ENCODE assay signal across 29 cellular contexts in the genomic region with DNA sequence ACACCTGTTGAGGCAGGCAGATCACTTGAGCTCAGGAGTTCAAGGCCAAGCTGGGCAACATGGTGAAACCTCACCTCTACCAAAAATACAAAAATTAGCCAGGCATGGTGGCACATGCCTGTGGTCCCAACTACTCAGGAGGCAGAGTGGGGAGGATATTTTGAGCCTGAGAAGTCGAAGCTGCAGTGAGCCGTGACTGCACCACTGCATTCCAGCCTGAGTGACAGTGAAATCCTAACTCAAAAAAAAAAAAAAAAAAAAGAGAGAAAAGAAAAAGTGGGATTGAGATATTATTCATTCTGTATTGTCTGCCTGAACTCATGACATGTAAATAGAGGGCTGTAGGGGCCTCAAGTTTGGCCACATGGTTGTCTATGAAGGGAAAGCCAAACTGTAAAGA. TPM values are rescaled to one million over a fixed set of nuclear protein-coding genes. Genes with fewer than 3 reads are reported as not detected.
DNase-seq lines count a peak whose midpoint lies in the region; ATAC-seq and TF ChIP-seq lines count a peak whose summit lies in the region.
"Had no signal": no experiment of that assay in that cellular context is flagged by ENCODE, and none has a peak within 500 bp of the region (broad histone marks: within the 10 kb centered on the region; RNA-seq: fewer than 3 reads in every experiment).

No MANE protein-coding gene starts in this region.

- H3K27ac Mint-ChIP-seq in CD4-positive, CD25-positive, alpha-beta regulatory T cell, result peak overlapping the region in 2 of 3 donors; percentile 0 to 18
- H3K27ac Mint-ChIP-seq: activated CD8-positive, alpha-beta T cell treated with anti-CD3 and anti-CD28 coated beads, Interleukin-2, amount 10 ng/mL, durations not matched to agents 7 days and 5 days; GM23338; IgD-negative memory B cell; naive B cell had no signal

- no peaks in the 10 kb centered on the region for H3K4me1 ChIP-seq in CD4-positive, CD25-positive, alpha-beta regulatory T cell (ENCODE audit: control insufficient read depth, insufficient read depth, low read length, poor library complexity, severe bottlenecking)
- peaks cover 11% of the 10 kb centered on the region for H3K4me1 ChIP-seq in mesodermal cell (ENCODE audit: control insufficient read depth, insufficient read depth, low read length, poor library complexity, severe bottlenecking)
- peaks cover 0 to 10% (median 7%) of the 10 kb centered on the region in 4 donors for H3K4me1 ChIP-seq in sigmoid colon
- H3K4me1 ChIP-seq: BLaER1 had no signal

- H3K27ac ChIP-seq in CD4-positive, CD25-positive, alpha-beta regulatory T cell (ENCODE audit: insufficient read depth, low read length, poor library complexity, severe bottlenecking), result no peak overlapping the region
- H3K27ac ChIP-seq in brain microvascular endothelial cell (peak overlapping the region; percentile 100), mesodermal cell (ENCODE audit: low read depth, low read length, severe bottlenecking) (peak overlapping the region; percentile 8), sigmoid colon (no peak overlapping the region)
- H3K27ac ChIP-seq: BLaER1, dorsolateral prefrontal cortex had no signal

- no peak for ATAC-seq in CD4-positive, CD25-positive, alpha-beta regulatory T cell (ENCODE audit: low read depth in 2 of 2)
- ATAC-seq in HG02588 (IDR thresholded peaks at IDR 0.05; ENCODE audit: unreplicated experiment), result no peak
- ATAC-seq: A549; activated CD8-positive, alpha-beta T cell treated with anti-CD3 and anti-CD28 coated beads, Interleukin-2, amount 10 ng/mL, durations not matched to agents 7 days and 5 days; GM23338 had no signal

- intact Hi-C loops in sigmoid colon (cut with DNase I), result no loop called here

- H3K4me3 Mint-ChIP-seq in CD4-positive, CD25-positive, alpha-beta regulatory T cell, result no peak overlapping the region
- H3K4me3 Mint-ChIP-seq: activated CD8-positive, alpha-beta T cell treated with anti-CD3 and anti-CD28 coated beads, Interleukin-2, amount 10 ng/mL, durations not matched to agents 7 days and 5 days; GM23338; IgD-negative memory B cell; naive B cell; type B pancreatic cell had no signal

- in situ Hi-C loops in brain microvascular endothelial cell (cut with HindIII; ENCODE audit: low pct_ligation_motif_present, low sequenced_read_pairs), result no loop called here

- peaks cover 26% of the 10 kb centered on the region for H3K36me3 Mint-ChIP-seq in CD4-positive, CD25-positive, alpha-beta regulatory T cell

- H3K36me3 ChIP-seq in CD4-positive, CD25-positive, alpha-beta regulatory T cell (ENCODE audit: control insufficient read depth, insufficient read depth, low read length), result peaks cover 6% of the 10 kb centered on the region
- H3K36me3 ChIP-seq in brain microvascular endothelial cell (replicated peaks), result no peaks in the 10 kb centered on the region
- H3K36me3 ChIP-seq in mesodermal cell (ENCODE audit: control insufficient read depth, insufficient read depth, low read length), result peaks cover 24% of the 10 kb centered on the region
- peaks cover 0 to 29% (median 0%) of the 10 kb centered on the region in 4 donors for H3K36me3 ChIP-seq in sigmoid colon

- TF ChIP-seq EP300 in Ishikawa (IDR thresholded peaks at IDR 0.05; ENCODE audit: borderline replicate concordance), result no peak
- TF ChIP-seq EP300 in sigmoid colon (IDR thresholded peaks at IDR 0.05), result no peak

- no peak overlapping the region for H3K4me3 ChIP-seq in CD4-positive, CD25-positive, alpha-beta regulatory T cell (ENCODE audit: low read depth, low read length)
- H3K4me3 ChIP-seq in brain microvascular endothelial cell (ENCODE audit: low read depth, low read length) (no peak overlapping the region), mesodermal cell (ENCODE audit: extremely low read depth, insufficient read depth, low read length, poor library complexity, severe bottlenecking) (no peak overlapping the region), sigmoid colon (no peak overlapping the region)
- H3K4me3 ChIP-seq: A549, BLaER1, dorsolateral prefrontal cortex, GM23338 had no signal

- H3K9me3 ChIP-seq in CD4-positive, CD25-positive, alpha-beta regulatory T cell (ENCODE audit: control insufficient read depth in 2 of 2, low read length in 2 of 2), result no peaks in the 10 kb centered on the region
- H3K9me3 ChIP-seq in mesodermal cell (ENCODE audit: control insufficient read depth, low read length) (no peaks in the 10 kb centered on the region), sigmoid colon (no peaks in the 10 kb centered on the region)
- H3K9me3 ChIP-seq: A549, BLaER1, Caco-2, SK-N-SH had no signal

- no peak for TF ChIP-seq POLR2A in sigmoid colon (IDR thresholded peaks at IDR 0.05)

- TF ChIP-seq RAD21 in Ishikawa (IDR thresholded peaks at IDR 0.05; ENCODE audit: low read depth), result no peak

- H3K27me3 ChIP-seq in CD4-positive, CD25-positive, alpha-beta regulatory T cell (ENCODE audit: control insufficient read depth, insufficient read depth, low read length), result no peaks in the 10 kb centered on the region
- H3K27me3 ChIP-seq in brain microvascular endothelial cell (replicated peaks), result no peaks in the 10 kb centered on the region
- H3K27me3 ChIP-seq in sigmoid colon, result no peaks in the 10 kb centered on the region
- H3K27me3 ChIP-seq: BLaER1, dorsolateral prefrontal cortex had no signal

- peaks cover 0 to 5% (median 0%) of the 10 kb centered on the region in 4 donors for H3K4me1 Mint-ChIP-seq in CD4-positive, CD25-positive, alpha-beta regulatory T cell
- H3K4me1 Mint-ChIP-seq: GM23338, IgD-negative memory B cell, naive B cell had no signal

- WGBS in mesodermal cell (ENCODE audit: insufficient coverage in 2 of 2), 2 experiments, result 100% methylated on average over 2 of the region's 2 CpGs
- 98 to 99% methylated on average over 2 of the region's 2 CpGs for WGBS in sigmoid colon, 2 donors

- no peak for TF ChIP-seq CTCF in brain microvascular endothelial cell (IDR thresholded peaks at IDR 0.05; ENCODE audit: low read depth, low read length, missing control alignments)
- TF ChIP-seq CTCF in sigmoid colon (IDR thresholded peaks at IDR 0.05), result no peak

- no peak for DNase-seq in CD4-positive, CD25-positive, alpha-beta regulatory T cell
- DNase-seq in brain microvascular endothelial cell (peak; percentile 56), NCI-H146 (lab: John Stamatoyannopoulos, UW) (no peak), sigmoid colon (no peak)
- DNase-seq in stimulated activated CD4-positive, alpha-beta T cell treated with anti-CD3 and anti-CD28 coated beads, Interleukin-1b, Interleukin-23, amount 100 ng/mL, for 48 hours, result no peak
- DNase-seq: activated CD8-positive, alpha-beta T cell treated with anti-CD3 and anti-CD28 coated beads, Interleukin-2, amount 10 ng/mL, durations not matched to agents 7 days and 5 days; activated T-cell treated with anti-CD3 and anti-CD28 coated beads, Interleukin-2, amount 50 U/mL, for 1 hour; amniotic stem cell; Caco-2; central memory CD4-positive, alpha-beta T cell; dorsolateral prefrontal cortex; kidney; mammary epithelial cell; naive B cell; NCI-H2171 treated with DMSO at 0.1 percent for 48 hours; NCI-H526; occipital lobe; retina; SK-N-SH; stimulated activated CD8-positive, alpha-beta memory T cell treated with anti-CD3 and anti-CD28 coated beads, Interleukin-4, amount 100 ng/mL, for 48 hours had no signal

- no peaks in the 10 kb centered on the region for H3K9me3 Mint-ChIP-seq in CD4-positive, CD25-positive, alpha-beta regulatory T cell
- H3K9me3 Mint-ChIP-seq: GM23338, IgD-negative memory B cell, naive B cell, type B pancreatic cell had no signal

- no peaks in the 10 kb centered on the region for H3K27me3 Mint-ChIP-seq in CD4-positive, CD25-positive, alpha-beta regulatory T cell
- H3K27me3 Mint-ChIP-seq: IgD-negative memory B cell, naive B cell, type B pancreatic cell had no signal

TF ChIP-seq in Ishikawa, 13 proteins besides CTCF, POLR2A, EP300 and RAD21:
- TF ChIP-seq TEAD4 (IDR thresholded peaks at IDR 0.05) (peak; percentile 85), FOXM1 (IDR thresholded peaks at IDR 0.05; ENCODE audit: borderline replicate concordance, low read depth) (no peak), CREB1 (IDR thresholded peaks at IDR 0.05; ENCODE audit: low read depth) (no peak)
TF ChIP-seq in Ishikawa: peak in this region for 1.

RNA-seq across cellular contexts. Expression of a gene that starts 37.3 kb away (rescaled TPM):
- total RNA-seq in CD4-positive, CD25-positive, alpha-beta regulatory T cell, result 1.2 TPM
- under 1 TPM in 3 of 4 donors, not detected in 1; 0.01 to 0.38 (median 0.24) TPM for polyA plus RNA-seq in CD4-positive, CD25-positive, alpha-beta regulatory T cell
- 0.70 TPM for polyA plus RNA-seq in mesodermal cell (2013, experiment 1 of 2)
- 0.40 TPM for polyA plus RNA-seq in mesodermal cell (2013, experiment 2 of 2)
- 1 to 10 TPM; 1.5 to 4.2 (median 2.0) TPM for total RNA-seq in sigmoid colon
- 1 to 10 TPM; 1.2 to 3.2 (median 1.2) TPM for polyA plus RNA-seq in sigmoid colon
- total RNA-seq: activated CD8-positive, alpha-beta T cell treated with anti-CD3 and anti-CD28 coated beads, Interleukin-2, amount 10 ng/mL, durations not matched to agents 7 days and 5 days; RPMI7951 had no signal

Comparison
In these comparisons a context has a peak if more than half of its experiments do, and no peak if none do; other contexts are left out.
1. H3K27ac ChIP-seq: peak in brain microvascular endothelial cell (single experiment) and mesodermal cell (single experiment); none in CD4-positive, CD25-positive, alpha-beta regulatory T cell (single experiment) and sigmoid colon (0 of 4).